In the genomic region with DNA sequence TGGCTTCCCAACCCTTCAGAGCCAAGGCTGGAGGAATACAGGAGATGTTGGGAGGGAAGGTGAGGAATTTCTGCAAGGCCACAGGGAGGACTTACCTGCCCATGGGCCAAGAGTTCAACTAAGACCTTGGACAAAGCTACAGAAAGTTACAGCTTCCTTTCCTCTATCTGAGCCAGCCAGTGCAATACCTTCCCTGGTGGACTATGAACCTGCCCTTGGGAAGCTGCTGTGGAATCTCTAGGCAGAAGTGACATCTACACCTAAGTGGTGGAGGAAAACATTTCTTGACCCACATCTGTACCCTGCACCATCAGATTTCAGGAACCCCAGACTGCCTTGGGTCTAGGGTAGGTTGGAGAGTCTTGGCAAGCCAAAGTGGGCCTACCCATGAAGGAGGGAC, we compare ENCODE assay signal across 3 cellular contexts.
"Had no signal": no experiment of that assay in that cellular context is flagged by ENCODE, and none has a peak within 500 bp of the region (broad histone marks: within the 10 kb centered on the region; RNA-seq: fewer than 3 reads in every experiment).

No MANE protein-coding gene starts in this region.

- H3K9me3 Mint-ChIP-seq: GM23338, H9 had no signal

- H3K27ac ChIP-seq: HL-60 had no signal

- H3K4me3 Mint-ChIP-seq: GM23338, H9 had no signal

- H3K4me1 Mint-ChIP-seq: GM23338 had no signal

- H2AFZ ChIP-seq: GM23338 had no signal

- H3K4me2 ChIP-seq: GM23338 had no signal

- H3K27ac Mint-ChIP-seq: GM23338, H9 had no signal

- H3K4me3 ChIP-seq: GM23338 had no signal
